In the genomic region with DNA sequence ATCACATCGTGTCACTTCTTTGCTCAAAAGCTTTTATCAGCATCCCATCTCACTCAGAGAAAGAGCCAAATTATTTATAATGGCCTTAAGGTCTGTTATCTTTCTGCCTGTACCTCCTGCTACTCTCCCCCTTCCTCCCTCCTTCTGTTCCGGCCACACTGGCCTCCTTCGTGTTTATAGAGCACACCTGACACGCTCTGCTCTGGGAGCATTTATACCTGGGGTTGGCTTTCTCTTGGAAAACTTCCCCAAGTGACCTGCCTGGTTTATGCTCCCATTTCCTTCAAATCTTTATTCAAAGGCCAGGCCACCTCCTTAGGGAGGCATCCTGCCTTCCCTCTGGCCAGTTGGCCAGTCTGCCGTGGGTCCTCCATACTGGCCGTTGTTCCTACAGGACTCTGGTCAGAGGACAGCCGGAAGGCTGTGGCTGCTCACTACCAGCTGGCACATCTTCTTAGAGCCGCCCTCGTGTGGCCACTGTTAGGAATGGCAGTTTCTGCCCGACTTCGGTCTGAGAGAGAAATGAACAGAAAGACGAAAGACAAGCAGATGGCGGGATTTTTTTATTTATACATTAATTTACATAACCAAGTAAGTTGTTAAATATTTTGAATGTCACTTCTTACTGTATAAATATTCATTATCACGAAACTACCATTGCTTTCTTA, we compare ENCODE assay signal across 8 cellular contexts.
DNase-seq lines count a peak whose midpoint lies in the region; ATAC-seq, FAIRE-seq and TF ChIP-seq lines count a peak whose summit lies in the region.

No MANE protein-coding gene starts in this region.

- H3K4me2 ChIP-seq in A549: peak overlapping the region; percentile 61

- peak; percentile 95 to 98 for ATAC-seq in A549
- ATAC-seq in GM18499 (IDR thresholded peaks at IDR 0.05; ENCODE audit: insufficient read depth, unreplicated experiment): peak; percentile 85
- peak; percentile 89 for ATAC-seq in HG02884 (IDR thresholded peaks at IDR 0.05; ENCODE audit: unreplicated experiment)
- peak; percentile 99 for ATAC-seq in left lobe of liver

- peak; percentile 95 for FAIRE-seq in A549 (lab: Jason Lieb, UNC)

- CTCF ChIA-PET in A549 (lab: Yijun Ruan, JAX): interaction anchor here (0.8 to 2.7 kb wide), 3 partner anchors 30 to 56 kb away, joined by 3 to 17 read pairs (median 3); no protein-coding TSS in a partner anchor

- TF ChIP-seq CTCF in A549 (IDR thresholded peaks at IDR 0.05): peak; percentile 66

- peak overlapping the region in 1 of 2 experiments; percentile 70; a peak in 3 of 6 replicates for H3K27ac ChIP-seq in A549

- H3K9me3 ChIP-seq in A549: no peaks in the 10 kb centered on the region

- no peak for TF ChIP-seq EP300 in A549 (IDR thresholded peaks at IDR 0.05)

- no peaks in the 10 kb centered on the region for H3K4me1 ChIP-seq in A549

- no peak overlapping the region for H3K4me3 ChIP-seq in A549

- 23% methylated on average over 12 of the region's 14 CpGs for WGBS in A549 (ENCODE audit: missing lambda C conversion rate)

- POLR2A ChIA-PET in A549 (lab: Yijun Ruan, JAX): no interaction called here

- TF ChIP-seq RAD21 in A549 (conservative IDR thresholded peaks at IDR 0.05 in 1 of 2, IDR thresholded peaks at IDR 0.05 in 1 of 2): peak; percentile 63 to 66

- DNase-seq in A549 (ENCODE audit: low read depth in 1 of 2, low spot score in 1 of 2) (peak; percentile 25 to 75), NCI-H2171 (lab: John Stamatoyannopoulos, UW) (peak; percentile 26), cerebellum (ENCODE audit: low spot score) (peak; percentile 27), left lobe of liver (ENCODE audit: low spot score) (peak; percentile 57)
- DNase-seq in activated CD4-positive, alpha-beta T cell treated with anti-CD3 and anti-CD28 coated beads for 24 hours (ENCODE audit: low read depth in 2 of 2): peak; percentile 33 to 35
- peak; percentile 21 to 40 for DNase-seq in stimulated activated CD4-positive, alpha-beta T cell treated with anti-CD3 and anti-CD28 coated beads, Interleukin-4, amount 100 ng/mL, for 4 hours

- TF ChIP-seq POLR2A in A549 (IDR thresholded peaks at IDR 0.05; ENCODE audit: low read length): no peak

TF ChIP-seq in A549, 52 proteins besides CTCF, POLR2A, EP300 and RAD21:
- peak; percentile 81 for TF ChIP-seq SMC3 (IDR thresholded peaks at IDR 0.05)
- no peak for TF ChIP-seq MAZ (IDR thresholded peaks at IDR 0.05; ENCODE audit: borderline replicate concordance, low read depth, low read length)
